23 cellular contexts compared by ENCODE assay signal in genomic region chr10:74202356-74202755, GRCh38.
"Had no signal": no experiment of that assay in that cellular context is flagged by ENCODE, and none has a peak within 500 bp of the region (broad histone marks: within the 10 kb centered on the region; RNA-seq: fewer than 3 reads in every experiment).

No MANE protein-coding gene starts in this region.

- H3K36me3 ChIP-seq: breast epithelium, colonic mucosa, neural progenitor cell, right atrium auricular region, thyroid gland had no signal

- H3K4me1 Mint-ChIP-seq: central memory CD8-positive, alpha-beta T cell; neural progenitor cell had no signal

- H3K4me1 ChIP-seq: breast epithelium, colonic mucosa, gastroesophageal sphincter, neural progenitor cell, right atrium auricular region, upper lobe of right lung had no signal

- H3K9me3 Mint-ChIP-seq: activated naive CD8-positive, alpha-beta T cell treated with anti-CD3 and anti-CD28 coated beads for 36 hours; activated T-cell treated with anti-CD3 and anti-CD28 coated beads, Interleukin-2, amount 50 U/mL, for 24 hours; central memory CD8-positive, alpha-beta T cell; neural progenitor cell; stimulated activated naive CD8-positive, alpha-beta T cell treated with anti-CD3 and anti-CD28 coated beads, Interleukin-15, Interleukin-2, amounts not matched to agents 100 ng/mL and 50 ng/mL, for 24 hours had no signal

- H3K27me3 ChIP-seq: breast epithelium, colonic mucosa, esophagus squamous epithelium, gastroesophageal sphincter, neural progenitor cell, right atrium auricular region, thyroid gland, upper lobe of right lung had no signal

- H3K4me2 ChIP-seq: neural progenitor cell had no signal

- H3K9ac ChIP-seq: neural progenitor cell had no signal

- H3K4me3 ChIP-seq: breast epithelium, colonic mucosa, esophagus squamous epithelium, gastroesophageal sphincter, neural progenitor cell, right atrium auricular region, thyroid gland, upper lobe of right lung had no signal

- H3K9me3 ChIP-seq: breast epithelium, colonic mucosa, esophagus squamous epithelium, gastroesophageal sphincter, right atrium auricular region, thyroid gland, upper lobe of right lung had no signal

- H3K36me3 Mint-ChIP-seq: neural progenitor cell had no signal

- ATAC-seq: gastroesophageal sphincter, left cardiac atrium, upper lobe of right lung had no signal

- H2AFZ ChIP-seq: neural progenitor cell had no signal

- H3K4me3 Mint-ChIP-seq: activated naive CD8-positive, alpha-beta T cell treated with anti-CD3 and anti-CD28 coated beads for 36 hours; activated T-cell treated with anti-CD3 and anti-CD28 coated beads, Interleukin-2, amount 50 U/mL, for 24 hours; central memory CD8-positive, alpha-beta T cell; memory B cell; naive B cell; neural progenitor cell; stimulated activated naive CD8-positive, alpha-beta T cell treated with anti-CD3 and anti-CD28 coated beads, Interleukin-15, Interleukin-2, amounts not matched to agents 100 ng/mL and 50 ng/mL, for 24 hours had no signal

- H3K27me3 Mint-ChIP-seq: activated naive CD8-positive, alpha-beta T cell treated with anti-CD3 and anti-CD28 coated beads for 36 hours; activated T-cell treated with anti-CD3 and anti-CD28 coated beads, Interleukin-2, amount 50 U/mL, for 24 hours; central memory CD8-positive, alpha-beta T cell; memory B cell; naive B cell; progenitor cell of endocrine pancreas; stimulated activated naive CD8-positive, alpha-beta T cell treated with anti-CD3 and anti-CD28 coated beads, Interleukin-15, Interleukin-2, amounts not matched to agents 100 ng/mL and 50 ng/mL, for 24 hours had no signal

- DNase-seq: activated CD4-positive, alpha-beta T cell treated with anti-CD3 and anti-CD28 coated beads for 1 hour; activated naive CD4-positive, alpha-beta T cell treated with Interleukin-2 at 50 U/mL for 16 hours; activated naive CD8-positive, alpha-beta T cell treated with anti-CD3 and anti-CD28 coated beads for 36 hours; activated T-cell treated with anti-CD3 and anti-CD28 coated beads, Interleukin-2, amount 50 U/mL, for 24 hours; colonic mucosa; esophagus squamous epithelium; head of caudate nucleus; islet precursor cell; left cardiac atrium; naive B cell; stimulated activated CD4-positive, alpha-beta T cell treated with anti-CD3 and anti-CD28 coated beads, Interleukin-12 subunit alpha, Interleukin-12 subunit beta, amount 100 ng/mL, for 4 hours; substantia nigra; T-helper 1 cell; thyroid gland; upper lobe of right lung had no signal

- H3K27ac ChIP-seq: breast epithelium, colonic mucosa, esophagus squamous epithelium, gastroesophageal sphincter, neural progenitor cell, right atrium auricular region, thyroid gland, upper lobe of right lung had no signal
